Comparison of ENCODE assay signal across 1 cellular context in the genomic region with DNA sequence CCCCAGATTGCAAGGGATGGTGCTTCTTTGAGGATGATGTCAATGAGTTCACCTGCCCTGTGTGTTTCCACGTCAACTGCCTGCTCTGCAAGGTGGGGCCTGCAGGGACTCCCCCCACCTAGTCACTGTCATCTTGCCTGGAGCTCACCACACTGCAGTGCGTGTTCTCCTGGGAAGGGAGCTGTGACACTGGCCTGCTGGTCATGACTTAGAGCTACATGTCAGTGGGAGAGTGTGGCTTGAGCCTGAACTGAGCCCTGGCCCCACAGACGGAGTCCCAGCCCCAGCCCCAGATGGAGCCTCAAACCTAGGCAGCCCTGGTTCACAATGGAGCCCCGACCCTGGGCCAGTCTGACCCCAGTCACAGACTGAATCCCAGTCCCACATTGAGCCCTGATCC.
A peak's percentile ranks its signal among the peaks of the same experiment; 100 is the strongest.
TF ChIP-seq lines count a peak whose summit lies in the region.

No MANE protein-coding gene starts in this region.

TF ChIP-seq in HepG2, 621 proteins besides CTCF, POLR2A, EP300 and RAD21 (continued from another document):
- TF ChIP-seq, protein P1, sequence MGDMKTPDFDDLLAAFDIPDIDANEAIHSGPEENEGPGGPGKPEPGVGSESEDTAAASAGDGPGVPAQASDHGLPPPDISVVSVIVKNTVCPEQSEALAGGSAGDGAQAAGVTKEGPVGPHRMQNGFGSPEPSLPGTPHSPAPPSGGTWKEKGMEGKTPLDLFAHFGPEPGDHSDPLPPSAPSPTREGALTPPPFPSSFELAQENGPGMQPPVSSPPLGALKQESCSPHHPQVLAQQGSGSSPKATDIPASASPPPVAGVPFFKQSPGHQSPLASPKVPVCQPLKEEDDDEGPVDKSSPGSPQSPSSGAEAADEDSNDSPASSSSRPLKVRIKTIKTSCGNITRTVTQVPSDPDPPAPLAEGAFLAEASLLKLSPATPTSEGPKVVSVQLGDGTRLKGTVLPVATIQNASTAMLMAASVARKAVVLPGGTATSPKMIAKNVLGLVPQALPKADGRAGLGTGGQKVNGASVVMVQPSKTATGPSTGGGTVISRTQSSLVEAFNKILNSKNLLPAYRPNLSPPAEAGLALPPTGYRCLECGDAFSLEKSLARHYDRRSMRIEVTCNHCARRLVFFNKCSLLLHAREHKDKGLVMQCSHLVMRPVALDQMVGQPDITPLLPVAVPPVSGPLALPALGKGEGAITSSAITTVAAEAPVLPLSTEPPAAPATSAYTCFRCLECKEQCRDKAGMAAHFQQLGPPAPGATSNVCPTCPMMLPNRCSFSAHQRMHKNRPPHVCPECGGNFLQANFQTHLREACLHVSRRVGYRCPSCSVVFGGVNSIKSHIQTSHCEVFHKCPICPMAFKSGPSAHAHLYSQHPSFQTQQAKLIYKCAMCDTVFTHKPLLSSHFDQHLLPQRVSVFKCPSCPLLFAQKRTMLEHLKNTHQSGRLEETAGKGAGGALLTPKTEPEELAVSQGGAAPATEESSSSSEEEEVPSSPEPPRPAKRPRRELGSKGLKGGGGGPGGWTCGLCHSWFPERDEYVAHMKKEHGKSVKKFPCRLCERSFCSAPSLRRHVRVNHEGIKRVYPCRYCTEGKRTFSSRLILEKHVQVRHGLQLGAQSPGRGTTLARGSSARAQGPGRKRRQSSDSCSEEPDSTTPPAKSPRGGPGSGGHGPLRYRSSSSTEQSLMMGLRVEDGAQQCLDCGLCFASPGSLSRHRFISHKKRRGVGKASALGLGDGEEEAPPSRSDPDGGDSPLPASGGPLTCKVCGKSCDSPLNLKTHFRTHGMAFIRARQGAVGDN (CRISPR knock-in tag; IDR thresholded peaks at IDR 0.05): peak; percentile 15; the same call in 1 of the 2 replicates
- TF ChIP-seq ZNF431 (CRISPR knock-in tag; IDR thresholded peaks at IDR 0.05; ENCODE audit: borderline replicate concordance, low read depth) (no peak), PHF20 (CRISPR knock-in tag; IDR thresholded peaks at IDR 0.05) (no peak), KLF13 (CRISPR knock-in tag; IDR thresholded peaks at IDR 0.05) (no peak), REXO4 (CRISPR knock-in tag; IDR thresholded peaks at IDR 0.05; ENCODE audit: borderline replicate concordance) (no peak), ZNF138 (CRISPR knock-in tag; IDR thresholded peaks at IDR 0.05; ENCODE audit: low read depth) (no peak), SSRP1 (CRISPR knock-in tag; IDR thresholded peaks at IDR 0.05) (peak; percentile 77; the same call in 1 of the 2 replicates), KAT7 (CRISPR knock-in tag; IDR thresholded peaks at IDR 0.05; ENCODE audit: borderline replicate concordance) (no peak), PITX1 (CRISPR knock-in tag; IDR thresholded peaks at IDR 0.05) (no peak), MATR3 (CRISPR knock-in tag; IDR thresholded peaks at IDR 0.05) (no peak), RBAK (CRISPR knock-in tag; IDR thresholded peaks at IDR 0.05) (no peak), ZNF251 (CRISPR knock-in tag; IDR thresholded peaks at IDR 0.05) (no peak), ZNF672 (CRISPR knock-in tag; IDR thresholded peaks at IDR 0.05) (no peak), IRF2 (CRISPR knock-in tag; IDR thresholded peaks at IDR 0.05) (no peak), NRL (CRISPR knock-in tag; IDR thresholded peaks at IDR 0.05; ENCODE audit: borderline replicate concordance) (0 out of 2 replicates have a peak, but pooled peaks have one; percentile 24), MBD4 (IDR thresholded peaks at IDR 0.05; ENCODE audit: borderline replicate concordance, low read length) (no peak), NFE2 (CRISPR knock-in tag; IDR thresholded peaks at IDR 0.05) (no peak), RFX5 (IDR thresholded peaks at IDR 0.05; ENCODE audit: low read depth, low read length) (no peak), ZNF605 (CRISPR knock-in tag; IDR thresholded peaks at IDR 0.05) (no peak), HOXA9 (CRISPR knock-in tag; IDR thresholded peaks at IDR 0.05; ENCODE audit: borderline replicate concordance) (no peak), NKX3-1 (CRISPR knock-in tag; IDR thresholded peaks at IDR 0.05) (no peak), ZNF33B (CRISPR knock-in tag; IDR thresholded peaks at IDR 0.05) (no peak), ZNF30 (CRISPR knock-in tag; IDR thresholded peaks at IDR 0.05) (no peak), PAX8 (CRISPR knock-in tag; IDR thresholded peaks at IDR 0.05; ENCODE audit: borderline replicate concordance) (no peak), ZKSCAN5 (CRISPR knock-in tag; IDR thresholded peaks at IDR 0.05) (no peak), FIP1L1 (IDR thresholded peaks at IDR 0.05; ENCODE audit: borderline replicate concordance, insufficient read depth, low read depth, low read length) (no peak), NCOA2 (CRISPR knock-in tag; IDR thresholded peaks at IDR 0.05) (no peak), MLLT10 (CRISPR knock-in tag; IDR thresholded peaks at IDR 0.05) (no peak), ZNF879 (CRISPR knock-in tag; IDR thresholded peaks at IDR 0.05) (no peak), IKZF4 (CRISPR knock-in tag; IDR thresholded peaks at IDR 0.05; ENCODE audit: borderline replicate concordance, low read depth, not compliant biosample characterization) (no peak), MIXL1 (CRISPR knock-in tag; IDR thresholded peaks at IDR 0.05) (no peak), ZNF260 (CRISPR knock-in tag; IDR thresholded peaks at IDR 0.05; ENCODE audit: borderline replicate concordance, low read depth) (no peak), PCBP2 (optimal IDR thresholded peaks at IDR 0.05; ENCODE audit: low read depth, low read length, poor library complexity, severe bottlenecking) (no peak), SAFB2 (CRISPR knock-in tag; IDR thresholded peaks at IDR 0.05; ENCODE audit: borderline replicate concordance, low read depth) (no peak), FOXM1 (CRISPR knock-in tag; IDR thresholded peaks at IDR 0.05) (no peak), ZNF839 (CRISPR knock-in tag; IDR thresholded peaks at IDR 0.05; ENCODE audit: borderline replicate concordance) (no peak), GATA4 (IDR thresholded peaks at IDR 0.05; ENCODE audit: borderline replicate concordance, low read depth) (no peak)
- TF ChIP-seq, protein P2, sequence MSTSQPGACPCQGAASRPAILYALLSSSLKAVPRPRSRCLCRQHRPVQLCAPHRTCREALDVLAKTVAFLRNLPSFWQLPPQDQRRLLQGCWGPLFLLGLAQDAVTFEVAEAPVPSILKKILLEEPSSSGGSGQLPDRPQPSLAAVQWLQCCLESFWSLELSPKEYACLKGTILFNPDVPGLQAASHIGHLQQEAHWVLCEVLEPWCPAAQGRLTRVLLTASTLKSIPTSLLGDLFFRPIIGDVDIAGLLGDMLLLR (CRISPR knock-in tag; IDR thresholded peaks at IDR 0.05): 0 out of 2 replicates have a peak, but pooled peaks have one; percentile 39
- TF ChIP-seq, protein P3, sequence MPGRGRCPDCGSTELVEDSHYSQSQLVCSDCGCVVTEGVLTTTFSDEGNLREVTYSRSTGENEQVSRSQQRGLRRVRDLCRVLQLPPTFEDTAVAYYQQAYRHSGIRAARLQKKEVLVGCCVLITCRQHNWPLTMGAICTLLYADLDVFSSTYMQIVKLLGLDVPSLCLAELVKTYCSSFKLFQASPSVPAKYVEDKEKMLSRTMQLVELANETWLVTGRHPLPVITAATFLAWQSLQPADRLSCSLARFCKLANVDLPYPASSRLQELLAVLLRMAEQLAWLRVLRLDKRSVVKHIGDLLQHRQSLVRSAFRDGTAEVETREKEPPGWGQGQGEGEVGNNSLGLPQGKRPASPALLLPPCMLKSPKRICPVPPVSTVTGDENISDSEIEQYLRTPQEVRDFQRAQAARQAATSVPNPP (CRISPR knock-in tag; IDR thresholded peaks at IDR 0.05): no peak
- TF ChIP-seq, protein P4, sequence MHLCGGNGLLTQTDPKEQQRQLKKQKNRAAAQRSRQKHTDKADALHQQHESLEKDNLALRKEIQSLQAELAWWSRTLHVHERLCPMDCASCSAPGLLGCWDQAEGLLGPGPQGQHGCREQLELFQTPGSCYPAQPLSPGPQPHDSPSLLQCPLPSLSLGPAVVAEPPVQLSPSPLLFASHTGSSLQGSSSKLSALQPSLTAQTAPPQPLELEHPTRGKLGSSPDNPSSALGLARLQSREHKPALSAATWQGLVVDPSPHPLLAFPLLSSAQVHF (CRISPR knock-in tag; IDR thresholded peaks at IDR 0.05): no peak
- TF ChIP-seq, protein P5, sequence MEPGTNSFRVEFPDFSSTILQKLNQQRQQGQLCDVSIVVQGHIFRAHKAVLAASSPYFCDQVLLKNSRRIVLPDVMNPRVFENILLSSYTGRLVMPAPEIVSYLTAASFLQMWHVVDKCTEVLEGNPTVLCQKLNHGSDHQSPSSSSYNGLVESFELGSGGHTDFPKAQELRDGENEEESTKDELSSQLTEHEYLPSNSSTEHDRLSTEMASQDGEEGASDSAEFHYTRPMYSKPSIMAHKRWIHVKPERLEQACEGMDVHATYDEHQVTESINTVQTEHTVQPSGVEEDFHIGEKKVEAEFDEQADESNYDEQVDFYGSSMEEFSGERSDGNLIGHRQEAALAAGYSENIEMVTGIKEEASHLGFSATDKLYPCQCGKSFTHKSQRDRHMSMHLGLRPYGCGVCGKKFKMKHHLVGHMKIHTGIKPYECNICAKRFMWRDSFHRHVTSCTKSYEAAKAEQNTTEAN (CRISPR knock-in tag; conservative IDR thresholded peaks at IDR 0.05): no peak
- TF ChIP-seq, protein P6, sequence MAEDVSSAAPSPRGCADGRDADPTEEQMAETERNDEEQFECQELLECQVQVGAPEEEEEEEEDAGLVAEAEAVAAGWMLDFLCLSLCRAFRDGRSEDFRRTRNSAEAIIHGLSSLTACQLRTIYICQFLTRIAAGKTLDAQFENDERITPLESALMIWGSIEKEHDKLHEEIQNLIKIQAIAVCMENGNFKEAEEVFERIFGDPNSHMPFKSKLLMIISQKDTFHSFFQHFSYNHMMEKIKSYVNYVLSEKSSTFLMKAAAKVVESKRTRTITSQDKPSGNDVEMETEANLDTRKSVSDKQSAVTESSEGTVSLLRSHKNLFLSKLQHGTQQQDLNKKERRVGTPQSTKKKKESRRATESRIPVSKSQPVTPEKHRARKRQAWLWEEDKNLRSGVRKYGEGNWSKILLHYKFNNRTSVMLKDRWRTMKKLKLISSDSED (CRISPR knock-in tag; IDR thresholded peaks at IDR 0.05): no peak
- TF ChIP-seq, protein P7, sequence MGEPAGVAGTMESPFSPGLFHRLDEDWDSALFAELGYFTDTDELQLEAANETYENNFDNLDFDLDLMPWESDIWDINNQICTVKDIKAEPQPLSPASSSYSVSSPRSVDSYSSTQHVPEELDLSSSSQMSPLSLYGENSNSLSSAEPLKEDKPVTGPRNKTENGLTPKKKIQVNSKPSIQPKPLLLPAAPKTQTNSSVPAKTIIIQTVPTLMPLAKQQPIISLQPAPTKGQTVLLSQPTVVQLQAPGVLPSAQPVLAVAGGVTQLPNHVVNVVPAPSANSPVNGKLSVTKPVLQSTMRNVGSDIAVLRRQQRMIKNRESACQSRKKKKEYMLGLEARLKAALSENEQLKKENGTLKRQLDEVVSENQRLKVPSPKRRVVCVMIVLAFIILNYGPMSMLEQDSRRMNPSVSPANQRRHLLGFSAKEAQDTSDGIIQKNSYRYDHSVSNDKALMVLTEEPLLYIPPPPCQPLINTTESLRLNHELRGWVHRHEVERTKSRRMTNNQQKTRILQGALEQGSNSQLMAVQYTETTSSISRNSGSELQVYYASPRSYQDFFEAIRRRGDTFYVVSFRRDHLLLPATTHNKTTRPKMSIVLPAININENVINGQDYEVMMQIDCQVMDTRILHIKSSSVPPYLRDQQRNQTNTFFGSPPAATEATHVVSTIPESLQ (CRISPR knock-in tag; conservative IDR thresholded peaks at IDR 0.05): no peak
- TF ChIP-seq, protein P8, sequence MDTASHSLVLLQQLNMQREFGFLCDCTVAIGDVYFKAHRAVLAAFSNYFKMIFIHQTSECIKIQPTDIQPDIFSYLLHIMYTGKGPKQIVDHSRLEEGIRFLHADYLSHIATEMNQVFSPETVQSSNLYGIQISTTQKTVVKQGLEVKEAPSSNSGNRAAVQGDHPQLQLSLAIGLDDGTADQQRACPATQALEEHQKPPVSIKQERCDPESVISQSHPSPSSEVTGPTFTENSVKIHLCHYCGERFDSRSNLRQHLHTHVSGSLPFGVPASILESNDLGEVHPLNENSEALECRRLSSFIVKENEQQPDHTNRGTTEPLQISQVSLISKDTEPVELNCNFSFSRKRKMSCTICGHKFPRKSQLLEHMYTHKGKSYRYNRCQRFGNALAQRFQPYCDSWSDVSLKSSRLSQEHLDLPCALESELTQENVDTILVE (CRISPR knock-in tag; IDR thresholded peaks at IDR 0.05): no peak
- TF ChIP-seq, protein P9, sequence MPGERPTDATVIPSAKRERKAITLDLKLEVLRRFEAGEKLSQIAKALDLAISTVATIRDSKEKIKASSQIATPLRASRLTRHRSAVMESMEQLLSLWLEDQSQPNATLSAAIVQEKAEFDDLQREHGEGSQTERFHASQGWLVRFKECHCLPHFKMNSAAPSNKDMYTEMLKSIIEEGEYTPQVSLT (CRISPR knock-in tag; IDR thresholded peaks at IDR 0.05; ENCODE audit: borderline replicate concordance, low read depth): no peak
